In genomic region chr5:82225525-82226172, GRCh38 we compare ENCODE assay signal across 8 cellular contexts. TPM values are rescaled to one million over a fixed set of nuclear protein-coding genes. Genes with fewer than 3 reads are reported as not detected.
DNase-seq lines count a peak whose midpoint lies in the region; ATAC-seq and TF ChIP-seq lines count a peak whose summit lies in the region.

No MANE protein-coding gene starts in this region.

- H3K9me2 ChIP-seq in OCI-LY7 (ENCODE audit: insufficient read depth, low read length): no peaks in the 10 kb centered on the region

- H4K20me1 ChIP-seq in OCI-LY7 (ENCODE audit: insufficient read depth, low read length) (no peaks in the 10 kb centered on the region), fibroblast of lung (ENCODE audit: control insufficient read depth, extremely low read depth, insufficient read depth, low read length) (no peaks in the 10 kb centered on the region), neural progenitor cell (ENCODE audit: low read depth) (no peaks in the 10 kb centered on the region)

- peaks cover 5% of the 10 kb centered on the region for H3K4me1 Mint-ChIP-seq in neural progenitor cell
- H3K4me1 Mint-ChIP-seq in stimulated activated naive CD8-positive, alpha-beta T cell treated with anti-CD3 and anti-CD28 coated beads, Interleukin-15, amount 100 ng/mL, for 72 hours: peaks cover 6% of the 10 kb centered on the region

- H3K36me3 ChIP-seq in OCI-LY7 (ENCODE audit: insufficient read depth, low read length): no peaks in the 10 kb centered on the region
- no peaks in the 10 kb centered on the region for H3K36me3 ChIP-seq in fibroblast of lung (ENCODE audit: control insufficient read depth, insufficient read depth, low read length)
- no peaks in the 10 kb centered on the region for H3K36me3 ChIP-seq in neural progenitor cell

- no peaks in the 10 kb centered on the region for H3K36me3 Mint-ChIP-seq in neural progenitor cell

- H2AFZ ChIP-seq in OCI-LY7 (ENCODE audit: low read length): no peak overlapping the region
- peak overlapping the region; percentile 85 for H2AFZ ChIP-seq in fibroblast of lung (ENCODE audit: low read length)
- H2AFZ ChIP-seq in neural progenitor cell (replicated peaks): no peak overlapping the region

- no peaks in the 10 kb centered on the region for H3K27me3 Mint-ChIP-seq in neural progenitor cell (ENCODE audit: insufficient read depth, low read depth)
- H3K27me3 Mint-ChIP-seq in stimulated activated naive CD8-positive, alpha-beta T cell treated with anti-CD3 and anti-CD28 coated beads, Interleukin-15, amount 100 ng/mL, for 72 hours: no peaks in the 10 kb centered on the region

- H3K79me2 ChIP-seq in OCI-LY7 (ENCODE audit: insufficient read depth, low read depth, low read length) (no peaks in the 10 kb centered on the region), fibroblast of lung (ENCODE audit: control insufficient read depth, insufficient read depth, low read length) (no peaks in the 10 kb centered on the region), neural progenitor cell (ENCODE audit: low read depth) (no peaks in the 10 kb centered on the region)

- H3K4me3 Mint-ChIP-seq in neural progenitor cell: no peak overlapping the region
- H3K4me3 Mint-ChIP-seq in stimulated activated naive CD8-positive, alpha-beta T cell treated with anti-CD3 and anti-CD28 coated beads, Interleukin-15, amount 100 ng/mL, for 72 hours: no peak overlapping the region

- H3K4me1 ChIP-seq in OCI-LY7 (ENCODE audit: insufficient read depth, low read length, poor library complexity, severe bottlenecking) (no peaks in the 10 kb centered on the region), fibroblast of lung (ENCODE audit: control insufficient read depth, extremely low read depth, insufficient read depth, low read length) (peaks cover 6% of the 10 kb centered on the region), neural progenitor cell (peaks cover 13% of the 10 kb centered on the region)

- no peak overlapping the region for H3K4me2 ChIP-seq in OCI-LY7 (ENCODE audit: low read length)
- peak overlapping the region; percentile 62 for H3K4me2 ChIP-seq in fibroblast of lung (ENCODE audit: extremely low read depth, insufficient read depth, low read length)
- H3K4me2 ChIP-seq in neural progenitor cell: no peak overlapping the region

- TF ChIP-seq CTCF in OCI-LY7 (conservative IDR thresholded peaks at IDR 0.05; ENCODE audit: low read length) (peak; percentile 95), fibroblast of lung (conservative IDR thresholded peaks at IDR 0.05 in 1 of 2, IDR thresholded peaks at IDR 0.05 in 1 of 2; ENCODE audit: low read depth in 1 of 2, low read length in 2 of 2) (peak; percentile 84 to 85), neural progenitor cell (IDR thresholded peaks at IDR 0.05) (peak; percentile 93)

- POLR2A ChIA-PET in OCI-LY7 (lab: Charles Lee): interaction anchor here (0.8 to 1.1 kb wide), 2 partner anchors 11 to 22 kb away, joined by 3 read pairs; no protein-coding TSS in a partner anchor

- no peak overlapping the region for H3K27ac Mint-ChIP-seq in neural progenitor cell
- peak overlapping the region in 1 of 2 donors; percentile 42 for H3K27ac Mint-ChIP-seq in stimulated activated naive CD8-positive, alpha-beta T cell treated with anti-CD3 and anti-CD28 coated beads, Interleukin-15, amount 100 ng/mL, for 72 hours

- H3K4me3 ChIP-seq in OCI-LY7 (ENCODE audit: low read depth, low read length, poor library complexity, severe bottlenecking) (no peak overlapping the region), fibroblast of lung (replicated peaks in 1 of 4; ENCODE audit: control extremely low read depth in 1 of 4, insufficient read depth in 1 of 4, low read depth in 3 of 4, low read length in 4 of 4) (no peak overlapping the region), neural progenitor cell (no peak overlapping the region)

- CTCF ChIA-PET in OCI-LY7 (lab: Charles Lee; ENCODE audit: unreplicated experiment): no interaction called here

- H3K27ac ChIP-seq in OCI-LY7 (ENCODE audit: low read depth, low read length, poor library complexity, severe bottlenecking) (no peak overlapping the region), fibroblast of lung (ENCODE audit: insufficient read depth, low read length) (no peak overlapping the region), neural progenitor cell (no peak overlapping the region)

- H3K9ac ChIP-seq in fibroblast of lung (ENCODE audit: insufficient read depth, low read length) (no peak overlapping the region), neural progenitor cell (no peak overlapping the region)

- intact Hi-C loops in OCI-LY7 (cut with micrococcal nuclease; ENCODE audit: unreplicated experiment): loop anchor here (1.0 to 10.0 kb wide), 6 partner anchors 51 to 801 kb away; partner anchors contain the start of gene SSBP2

- DNase-seq in D341Med (ENCODE audit: low spot score): peak; percentile 77
- peak; percentile 79 for DNase-seq in HT-29 (ENCODE audit: low spot score)
- peak; percentile 65 for DNase-seq in OCI-LY7 (ENCODE audit: low spot score)
- DNase-seq in activated T-cell treated with anti-CD3 and anti-CD28 coated beads, Interleukin-2, amount 50 U/mL, for 1 hour: peak; percentile 49
- peak; percentile 40 to 75 for DNase-seq in fibroblast of lung (ENCODE audit: low read depth in 2 of 2)
- DNase-seq in neural progenitor cell (ENCODE audit: low spot score): peak; percentile 72
- peak; percentile 52 to 56 for DNase-seq in stimulated activated naive CD8-positive, alpha-beta T cell treated with anti-CD3 and anti-CD28 coated beads, Interleukin-15, amount 100 ng/mL, for 72 hours

- H3K9me3 ChIP-seq in OCI-LY7 (ENCODE audit: low read length): no peaks in the 10 kb centered on the region
- no peaks in the 10 kb centered on the region for H3K9me3 ChIP-seq in fibroblast of lung (ENCODE audit: control insufficient read depth, insufficient read depth, low read depth, low read length)
- H3K9me3 ChIP-seq in neural progenitor cell (ENCODE audit: low read depth): no peaks in the 10 kb centered on the region

- H3K27me3 ChIP-seq in fibroblast of lung (ENCODE audit: control insufficient read depth, insufficient read depth, low read length) (no peaks in the 10 kb centered on the region), neural progenitor cell (no peaks in the 10 kb centered on the region)

- BruUV-seq in OCI-LY7 (replicated peaks; lab: Mats Ljungman, UMichigan): no TSS peak

- no peaks in the 10 kb centered on the region for H3K9me3 Mint-ChIP-seq in neural progenitor cell
- no peaks in the 10 kb centered on the region for H3K9me3 Mint-ChIP-seq in stimulated activated naive CD8-positive, alpha-beta T cell treated with anti-CD3 and anti-CD28 coated beads, Interleukin-15, amount 100 ng/mL, for 72 hours

- peaks cover 13% of the 10 kb centered on the region for H3F3A ChIP-seq in neural progenitor cell (ENCODE audit: low read depth)

- ATAC-seq in GM21360 (IDR thresholded peaks at IDR 0.05; ENCODE audit: unreplicated experiment): peak; percentile 87
- ATAC-seq in stimulated activated naive CD8-positive, alpha-beta T cell treated with anti-CD3 and anti-CD28 coated beads, Interleukin-15, amount 100 ng/mL, for 72 hours: peak; percentile 70

RNA-seq across cellular contexts. Expression of gene RPS23, which starts 52.5 kb away (rescaled TPM):
- 1,675 and 2,287 TPM in 2 replicates for total RNA-seq in HT-29 (2014; rRNA removed; shearing (Covaris generic))
- total RNA-seq in OCI-LY7 (2014; rRNA removed; shearing (Covaris generic)): 3,790 and 5,581 TPM in 2 replicates
- total RNA-seq in OCI-LY7 (2022) (2,928 and 2,952 TPM in 2 replicates), fibroblast of lung (2,712 and 5,838 TPM in 2 replicates), neural progenitor cell (ENCODE audit: low replicate concordance) (5,433 and 6,020 TPM in 2 replicates)
- 6,619 and 7,387 TPM in 2 replicates for polyA plus RNA-seq in fibroblast of lung
- 3,368 and 3,934 TPM in 2 replicates for polyA plus RNA-seq in fibroblast of lung (2012)
- polyA minus RNA-seq in fibroblast of lung (ENCODE audit: low replicate concordance): 44.4 and 58.9 TPM in 2 replicates
